Comparison of ENCODE assay signal across 1 cellular context in the genomic region with DNA sequence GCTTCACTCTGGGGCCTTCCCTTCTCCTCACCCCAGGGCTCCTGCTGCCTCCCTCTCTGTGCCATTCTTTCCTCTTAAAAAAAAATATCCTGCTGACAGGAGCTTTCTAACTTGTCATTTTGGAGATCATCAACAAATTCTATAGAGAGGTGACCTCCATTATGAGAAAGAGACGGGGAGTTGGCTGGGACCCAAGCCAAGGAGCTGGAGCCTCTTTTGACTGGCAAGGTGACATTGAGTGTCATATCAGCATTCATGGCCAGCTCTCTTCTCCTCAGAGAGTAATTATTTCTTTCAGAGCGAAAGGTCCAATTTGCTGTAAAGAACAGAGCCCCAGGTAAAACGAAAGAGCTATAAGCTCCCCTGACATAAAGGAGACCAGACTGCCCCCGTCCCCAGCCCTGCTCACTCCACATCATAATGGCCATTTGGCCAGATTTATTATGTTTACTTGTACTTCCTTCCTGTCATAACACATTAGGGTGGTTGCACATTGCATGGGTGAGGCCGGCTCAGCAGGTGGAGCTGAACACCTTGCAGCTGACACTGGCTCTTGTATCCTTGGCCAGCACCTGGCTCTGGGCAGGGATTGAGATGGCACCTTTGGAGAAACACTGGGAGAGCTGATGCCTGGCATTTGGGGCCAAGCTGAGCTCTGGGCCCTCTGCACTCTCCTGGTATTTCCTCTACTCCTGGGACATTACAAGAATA.
TF ChIP-seq lines count a peak whose summit lies in the region.

No MANE protein-coding gene starts in this region.

TF ChIP-seq in GM23338, 12 proteins besides CTCF, POLR2A, EP300 and RAD21 (continued from another document):
- no peak for TF ChIP-seq NANOG (IDR thresholded peaks at IDR 0.05; ENCODE audit: borderline replicate concordance)
- no peak for TF ChIP-seq ZNF462 (CRISPR knock-in tag; IDR thresholded peaks at IDR 0.05)
